In genomic region chr20:57440678-57441509, GRCh38 we compare ENCODE assay signal across 9 cellular contexts. TPM values are rescaled to one million over a fixed set of nuclear protein-coding genes. Genes with fewer than 3 reads are reported as not detected.
A peak's percentile ranks its signal among the peaks of the same experiment; 100 is the strongest.
DNase-seq lines count a peak whose midpoint lies in the region; ATAC-seq, FAIRE-seq and TF ChIP-seq lines count a peak whose summit lies in the region.
"Had no signal": no experiment of that assay in that cellular context is flagged by ENCODE, and none has a peak within 500 bp of the region (broad histone marks: within the 10 kb centered on the region; RNA-seq: fewer than 3 reads in every experiment).

No MANE protein-coding gene starts in this region.

- no peak for TF ChIP-seq CTCF in fibroblast of pulmonary artery (IDR thresholded peaks at IDR 0.05; ENCODE audit: low read length, missing control alignments)

- H3K9me3 Mint-ChIP-seq in activated naive CD4-positive, alpha-beta T cell treated with anti-CD3 and anti-CD28 coated beads, Interleukin-2, amount 50 U/mL, for 24 hours = no peaks in the 10 kb centered on the region

- H3K4me3 Mint-ChIP-seq in activated naive CD4-positive, alpha-beta T cell treated with anti-CD3 and anti-CD28 coated beads, Interleukin-2, amount 50 U/mL, for 24 hours = no peak overlapping the region

- H3K36me3 ChIP-seq in muscle layer of colon (ENCODE audit: insufficient read depth, low read length) = no peaks in the 10 kb centered on the region

- no peaks in the 10 kb centered on the region for H3K27me3 Mint-ChIP-seq in activated naive CD4-positive, alpha-beta T cell treated with anti-CD3 and anti-CD28 coated beads, Interleukin-2, amount 50 U/mL, for 24 hours

- H3K27me3 ChIP-seq in muscle layer of colon (ENCODE audit: control insufficient read depth in 1 of 2, insufficient read depth in 2 of 2, low read length in 2 of 2) = no peaks in the 10 kb centered on the region

- ATAC-seq in GM18520 (IDR thresholded peaks at IDR 0.05; ENCODE audit: unreplicated experiment) (no peak), GM19035 (IDR thresholded peaks at IDR 0.05; ENCODE audit: unreplicated experiment) (no peak)

- no peak for DNase-seq in activated naive CD4-positive, alpha-beta T cell treated with anti-CD3 and anti-CD28 coated beads, Interleukin-2, amount 50 U/mL, for 16 hours
- DNase-seq in fibroblast of pulmonary artery (ENCODE audit: low read depth) = peak; percentile 54
- DNase-seq in GM12891 (ENCODE audit: insufficient read length, low spot score) = no peak
- no peak for DNase-seq in NCI-H146 treated with DMSO at 0.1 percent for 48 hours (lab: John Stamatoyannopoulos, UW; ENCODE audit: unreplicated experiment)

- peak overlapping the region; percentile 49 for H3K9ac ChIP-seq in muscle layer of colon (ENCODE audit: low read length)

- peaks cover 83% of the 10 kb centered on the region for H3K4me1 ChIP-seq in muscle layer of colon (ENCODE audit: insufficient read depth, low read length)

- H3K4me1 Mint-ChIP-seq in activated naive CD4-positive, alpha-beta T cell treated with anti-CD3 and anti-CD28 coated beads, Interleukin-2, amount 50 U/mL, for 24 hours = peaks cover 11% of the 10 kb centered on the region

- no peaks in the 10 kb centered on the region for H3K9me3 ChIP-seq in muscle layer of colon (ENCODE audit: low read length)

- no peaks in the 10 kb centered on the region for H3K36me3 Mint-ChIP-seq in activated naive CD4-positive, alpha-beta T cell treated with anti-CD3 and anti-CD28 coated beads, Interleukin-2, amount 50 U/mL, for 24 hours

- no peak overlapping the region for H3K4me3 ChIP-seq in fibroblast of pulmonary artery (replicated peaks; ENCODE audit: low read depth, low read length)
- H3K4me3 ChIP-seq in muscle layer of colon (ENCODE audit: low read depth in 1 of 2, low read length in 2 of 2) = no peak overlapping the region

- FAIRE-seq in GM12891 (lab: Jason Lieb, UNC) = no peak
- FAIRE-seq: RCC 7860 had no signal

- no peak for TF ChIP-seq POLR2A in GM12891 (IDR thresholded peaks at IDR 0.05; ENCODE audit: low read depth, low read length)

- peak overlapping the region; percentile 96 for H3K27ac ChIP-seq in muscle layer of colon (ENCODE audit: low read depth, low read length)

- peak overlapping the region; percentile 41 for H3K27ac Mint-ChIP-seq in activated naive CD4-positive, alpha-beta T cell treated with anti-CD3 and anti-CD28 coated beads, Interleukin-2, amount 50 U/mL, for 24 hours

TF ChIP-seq in GM12891, 5 proteins besides CTCF, POLR2A, EP300 and RAD21:
- TF ChIP-seq SPI1 (IDR thresholded peaks at IDR 0.05; ENCODE audit: low read depth, low read length) (no peak), PAX5 (IDR thresholded peaks at IDR 0.05; ENCODE audit: insufficient read depth, low read length, severe bottlenecking) (no peak)
TF ChIP-seq in GM12891: peak in this region for 0.

RNA-seq across cellular contexts. Expression of gene RBM38, which starts 49.7 kb away (rescaled TPM):
- polyA plus RNA-seq in GM12891 (2012; ENCODE audit: low read depth, missing spikeins) = 82.1 TPM
